ENCODE assay signal across 14 cellular contexts in the genomic region with DNA sequence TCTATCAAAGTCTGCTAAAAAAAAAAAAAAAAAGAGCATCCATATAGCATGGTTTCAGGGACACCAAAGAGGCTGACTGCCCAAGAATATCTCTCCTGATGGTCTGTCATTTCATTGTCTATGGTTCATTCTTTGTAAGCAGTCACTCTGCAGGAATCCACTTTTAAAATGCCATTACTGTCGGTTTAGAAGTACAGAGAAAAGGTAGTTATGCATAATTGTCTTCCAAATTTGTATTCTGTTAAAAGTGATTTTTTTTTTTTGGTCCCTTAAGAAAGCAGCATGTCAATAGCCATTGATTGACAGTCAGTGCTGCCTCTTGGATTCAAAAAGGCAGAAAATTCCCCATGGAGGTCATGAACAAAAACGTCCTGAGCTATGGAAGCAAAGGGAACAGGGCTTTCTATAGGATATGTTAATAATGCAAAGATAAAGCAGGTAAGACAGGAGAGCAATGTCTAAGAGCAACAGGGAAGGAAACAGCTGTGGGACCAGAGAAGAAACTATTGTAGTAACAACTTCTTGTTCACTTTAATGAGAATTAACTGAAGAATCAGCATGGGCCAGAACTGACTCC.
DNase-seq lines count a peak whose midpoint lies in the region; ATAC-seq and TF ChIP-seq lines count a peak whose summit lies in the region.
"Had no signal": no experiment of that assay in that cellular context is flagged by ENCODE, and none has a peak within 500 bp of the region (broad histone marks: within the 10 kb centered on the region; RNA-seq: fewer than 3 reads in every experiment).

No MANE protein-coding gene starts in this region.

- H3K79me2 ChIP-seq in GM23338 (replicated peaks; ENCODE audit: insufficient read depth) (no peaks in the 10 kb centered on the region), Loucy (ENCODE audit: insufficient read depth, low read length) (no peaks in the 10 kb centered on the region)

- H2AFZ ChIP-seq in GM23338: no peak overlapping the region
- H2AFZ ChIP-seq in Loucy (ENCODE audit: low read length): 0 out of 2 replicates have a peak overlapping the region, but pooled peaks have one; percentile 15

- no peaks in the 10 kb centered on the region for H3K27me3 Mint-ChIP-seq in GM23338 (ENCODE audit: insufficient read depth, low read depth, poor library complexity)
- H3K27me3 Mint-ChIP-seq in chondrocyte (ENCODE audit: low read depth): no peaks in the 10 kb centered on the region
- H3K27me3 Mint-ChIP-seq: B cell had no signal

- H3K4me1 ChIP-seq in GM23338 (ENCODE audit: insufficient read depth) (no peaks in the 10 kb centered on the region), Loucy (ENCODE audit: insufficient read depth, low read length, poor library complexity, severe bottlenecking) (no peaks in the 10 kb centered on the region), subcutaneous abdominal adipose tissue (ENCODE audit: control insufficient read depth in 5 of 5, insufficient read depth in 5 of 5, low read length in 5 of 5) (peaks cover 0 to 14% (median 2%) of the 10 kb centered on the region in 5 donors)
- H3K4me1 ChIP-seq: BLaER1 treated with 17β-estradiol and CSF1 and Interleukin-3, amounts not matched to agents 10 nM and 100 nM; HAP-1 had no signal

- H3K36me3 Mint-ChIP-seq in GM23338 (ENCODE audit: low read depth) (no peaks in the 10 kb centered on the region), chondrocyte (ENCODE audit: low read depth) (no peaks in the 10 kb centered on the region)
- H3K36me3 Mint-ChIP-seq: CD8-positive, alpha-beta T cell had no signal

- H3K4me3 ChIP-seq in GM23338 (no peak overlapping the region), Loucy (ENCODE audit: low read length, poor library complexity, severe bottlenecking) (no peak overlapping the region), subcutaneous abdominal adipose tissue (ENCODE audit: low read depth in 1 of 5, low read length in 5 of 5) (no peak overlapping the region)
- H3K4me3 ChIP-seq: BLaER1 treated with 17β-estradiol and CSF1 and Interleukin-3, amounts not matched to agents 10 nM and 100 nM; GM12878; HAP-1 had no signal

- ATAC-seq in GM23338 (no peak), GM21576 (IDR thresholded peaks at IDR 0.05; ENCODE audit: unreplicated experiment) (no peak)
- ATAC-seq: CD8-positive, alpha-beta T cell; GM12878 had no signal

- H3K27ac Mint-ChIP-seq in GM23338: peak overlapping the region; percentile 74
- peak overlapping the region; percentile 33 for H3K27ac Mint-ChIP-seq in chondrocyte (ENCODE audit: unreplicated experiment)
- H3K27ac Mint-ChIP-seq: B cell; CD8-positive, alpha-beta T cell had no signal

- no peaks in the 10 kb centered on the region for H3K36me3 ChIP-seq in GM23338 (ENCODE audit: insufficient read depth)
- no peaks in the 10 kb centered on the region for H3K36me3 ChIP-seq in Loucy (ENCODE audit: insufficient read depth, low read length)
- H3K36me3 ChIP-seq in subcutaneous abdominal adipose tissue (ENCODE audit: control insufficient read depth in 5 of 5, insufficient read depth in 5 of 5, low read length in 5 of 5): no peaks in the 10 kb centered on the region
- H3K36me3 ChIP-seq: BLaER1 treated with 17β-estradiol and CSF1 and Interleukin-3, amounts not matched to agents 10 nM and 100 nM; HAP-1 had no signal

- H4K20me1 ChIP-seq in GM23338 (replicated peaks; ENCODE audit: insufficient read depth) (no peaks in the 10 kb centered on the region), Loucy (ENCODE audit: insufficient read depth, low read length, poor library complexity, severe bottlenecking) (no peaks in the 10 kb centered on the region)
- H4K20me1 ChIP-seq: BLaER1 treated with 17β-estradiol and CSF1 and Interleukin-3, amounts not matched to agents 10 nM and 100 nM had no signal

- H3K9me3 ChIP-seq in Loucy (ENCODE audit: insufficient read depth, low read depth, low read length) (no peaks in the 10 kb centered on the region), subcutaneous abdominal adipose tissue (ENCODE audit: control insufficient read depth in 5 of 5, low read length in 5 of 5) (no peaks in the 10 kb centered on the region)
- H3K9me3 ChIP-seq: BLaER1 treated with 17β-estradiol and CSF1 and Interleukin-3, amounts not matched to agents 10 nM and 100 nM; HAP-1 had no signal

- no peak overlapping the region; the same call in 1 of the 2 replicates for H3K4me2 ChIP-seq in GM23338
- no peak overlapping the region for H3K4me2 ChIP-seq in Loucy (ENCODE audit: low read depth, low read length, poor library complexity, severe bottlenecking)
- H3K4me2 ChIP-seq: BLaER1 treated with 17β-estradiol and CSF1 and Interleukin-3, amounts not matched to agents 10 nM and 100 nM had no signal

- H3K27ac ChIP-seq in GM23338 (ENCODE audit: low read depth) (no peak overlapping the region), subcutaneous abdominal adipose tissue (ENCODE audit: low read depth, low read length) (peak overlapping the region; percentile 1)
- H3K27ac ChIP-seq: BLaER1 treated with 17β-estradiol and CSF1 and Interleukin-3, amounts not matched to agents 10 nM and 100 nM had no signal

- H3K9me3 Mint-ChIP-seq in GM23338: no peaks in the 10 kb centered on the region
- no peaks in the 10 kb centered on the region for H3K9me3 Mint-ChIP-seq in chondrocyte (ENCODE audit: low read depth)
- H3K9me3 Mint-ChIP-seq: CD8-positive, alpha-beta T cell had no signal

- no peak for TF ChIP-seq CTCF in GM23338 (conservative IDR thresholded peaks at IDR 0.05; ENCODE audit: low read depth in 2 of 2)
- TF ChIP-seq CTCF in Loucy (conservative IDR thresholded peaks at IDR 0.05; ENCODE audit: low read length): no peak
- no peak for TF ChIP-seq CTCF in chondrocyte (IDR thresholded peaks at IDR 0.05)

- no peak for DNase-seq in GM23338 (ENCODE audit: low spot score)
- no peak for DNase-seq in chondrocyte (ENCODE audit: low spot score)
- no peak for DNase-seq in GDM1 (lab: John Stamatoyannopoulos, UW)
- no peak for DNase-seq in activated CD4-positive, CD25-positive, alpha-beta regulatory T cell (lab: John Stamatoyannopoulos, UW)
- DNase-seq: Calu3; CD8-positive, alpha-beta T cell; DMS79 treated with DMSO at 0.1 percent for 48 hours had no signal

- peaks cover 7% of the 10 kb centered on the region; the same call in 2 of the 3 replicates for H3K4me1 Mint-ChIP-seq in GM23338
- H3K4me1 Mint-ChIP-seq in chondrocyte (ENCODE audit: low read depth): peaks cover 13% of the 10 kb centered on the region
- H3K4me1 Mint-ChIP-seq: B cell had no signal

- no peaks in the 10 kb centered on the region for H3F3A ChIP-seq in GM23338 (replicated peaks; ENCODE audit: low read depth)
- no peaks in the 10 kb centered on the region for H3F3A ChIP-seq in Loucy (ENCODE audit: low read depth)

- H3K9ac ChIP-seq in Loucy (ENCODE audit: low read depth, low read length, poor library complexity, severe bottlenecking): no peak overlapping the region
- H3K9ac ChIP-seq in subcutaneous abdominal adipose tissue (ENCODE audit: low read length in 5 of 5): peak overlapping the region in 2 of 5 donors; percentile 28 to 41
- H3K9ac ChIP-seq: BLaER1 treated with 17β-estradiol and CSF1 and Interleukin-3, amounts not matched to agents 10 nM and 100 nM had no signal

- H3K9me2 ChIP-seq in GM23338 (ENCODE audit: insufficient read depth): no peaks in the 10 kb centered on the region
- H3K9me2 ChIP-seq in Loucy (replicated peaks; ENCODE audit: low read depth, low read length): no peaks in the 10 kb centered on the region

- no peak overlapping the region for H3K4me3 Mint-ChIP-seq in GM23338
- H3K4me3 Mint-ChIP-seq in chondrocyte (ENCODE audit: unreplicated experiment): no peak overlapping the region
- H3K4me3 Mint-ChIP-seq: B cell; CD8-positive, alpha-beta T cell had no signal

- H3K27me3 ChIP-seq in GM23338 (ENCODE audit: insufficient read depth) (no peaks in the 10 kb centered on the region), Loucy (ENCODE audit: insufficient read depth, low read length, poor library complexity, severe bottlenecking) (no peaks in the 10 kb centered on the region), subcutaneous abdominal adipose tissue (ENCODE audit: control insufficient read depth in 5 of 5, insufficient read depth in 4 of 5, low read length in 5 of 5) (no peaks in the 10 kb centered on the region)
- H3K27me3 ChIP-seq: BLaER1 treated with 17β-estradiol and CSF1 and Interleukin-3, amounts not matched to agents 10 nM and 100 nM had no signal

TF ChIP-seq in GM23338, 12 proteins besides CTCF, POLR2A, EP300 and RAD21 (continues in another document):
- TF ChIP-seq, protein P1, sequence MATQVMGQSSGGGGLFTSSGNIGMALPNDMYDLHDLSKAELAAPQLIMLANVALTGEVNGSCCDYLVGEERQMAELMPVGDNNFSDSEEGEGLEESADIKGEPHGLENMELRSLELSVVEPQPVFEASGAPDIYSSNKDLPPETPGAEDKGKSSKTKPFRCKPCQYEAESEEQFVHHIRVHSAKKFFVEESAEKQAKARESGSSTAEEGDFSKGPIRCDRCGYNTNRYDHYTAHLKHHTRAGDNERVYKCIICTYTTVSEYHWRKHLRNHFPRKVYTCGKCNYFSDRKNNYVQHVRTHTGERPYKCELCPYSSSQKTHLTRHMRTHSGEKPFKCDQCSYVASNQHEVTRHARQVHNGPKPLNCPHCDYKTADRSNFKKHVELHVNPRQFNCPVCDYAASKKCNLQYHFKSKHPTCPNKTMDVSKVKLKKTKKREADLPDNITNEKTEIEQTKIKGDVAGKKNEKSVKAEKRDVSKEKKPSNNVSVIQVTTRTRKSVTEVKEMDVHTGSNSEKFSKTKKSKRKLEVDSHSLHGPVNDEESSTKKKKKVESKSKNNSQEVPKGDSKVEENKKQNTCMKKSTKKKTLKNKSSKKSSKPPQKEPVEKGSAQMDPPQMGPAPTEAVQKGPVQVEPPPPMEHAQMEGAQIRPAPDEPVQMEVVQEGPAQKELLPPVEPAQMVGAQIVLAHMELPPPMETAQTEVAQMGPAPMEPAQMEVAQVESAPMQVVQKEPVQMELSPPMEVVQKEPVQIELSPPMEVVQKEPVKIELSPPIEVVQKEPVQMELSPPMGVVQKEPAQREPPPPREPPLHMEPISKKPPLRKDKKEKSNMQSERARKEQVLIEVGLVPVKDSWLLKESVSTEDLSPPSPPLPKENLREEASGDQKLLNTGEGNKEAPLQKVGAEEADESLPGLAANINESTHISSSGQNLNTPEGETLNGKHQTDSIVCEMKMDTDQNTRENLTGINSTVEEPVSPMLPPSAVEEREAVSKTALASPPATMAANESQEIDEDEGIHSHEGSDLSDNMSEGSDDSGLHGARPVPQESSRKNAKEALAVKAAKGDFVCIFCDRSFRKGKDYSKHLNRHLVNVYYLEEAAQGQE (IDR thresholded peaks at IDR 0.05; ENCODE audit: unreplicated experiment): no peak
- no peak for TF ChIP-seq JUNB (IDR thresholded peaks at IDR 0.05; ENCODE audit: unreplicated experiment)
- TF ChIP-seq ZNF114 (CRISPR knock-in tag; IDR thresholded peaks at IDR 0.05): no peak
